In genomic region chr7:121037329-121037728, GRCh38 we compare ENCODE assay signal across 1 cellular context. TPM values are rescaled to one million over a fixed set of nuclear protein-coding genes. Genes with fewer than 3 reads are reported as not detected.
"Had no signal": no experiment of that assay in that cellular context is flagged by ENCODE, and none has a peak within 500 bp of the region (broad histone marks: within the 10 kb centered on the region; RNA-seq: fewer than 3 reads in every experiment).

No MANE protein-coding gene starts in this region.

RNA-seq across cellular contexts. Expression of gene CPED1, which starts 48.8 kb away (rescaled TPM):
- total RNA-seq: H7 had no signal
